In the genomic region with DNA sequence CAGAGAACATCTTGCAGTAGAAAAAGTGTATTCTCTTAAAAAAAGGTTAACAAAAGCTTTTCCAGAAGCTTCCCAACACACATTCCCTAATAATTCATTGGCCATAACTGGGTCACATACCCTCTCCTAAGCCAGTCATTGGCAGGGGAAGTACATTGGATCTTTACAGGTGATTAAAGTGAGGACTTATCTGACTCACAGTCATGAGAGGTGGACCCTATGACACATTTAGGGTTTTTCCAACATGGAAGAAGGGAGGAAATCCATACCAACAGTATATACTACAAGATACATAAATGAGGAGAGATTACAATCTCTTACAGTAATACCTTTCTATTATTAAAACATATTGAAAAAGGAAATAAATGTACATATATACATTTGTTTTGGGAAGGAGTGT, we compare ENCODE assay signal across 24 cellular contexts.
"Had no signal": no experiment of that assay in that cellular context is flagged by ENCODE, and none has a peak within 500 bp of the region (broad histone marks: within the 10 kb centered on the region; RNA-seq: fewer than 3 reads in every experiment).

No MANE protein-coding gene starts in this region.

- H3K4me1 ChIP-seq: gastrocnemius medialis, parathyroid adenoma, right atrium auricular region, testis, tibial artery had no signal

- ATAC-seq: gastrocnemius medialis; left lobe of liver; mucosa of descending colon; natural killer cell treated with Interleukin-12 subunit alpha and Interleukin-12 subunit beta and Interleukin-15 and Interleukin-18, amount 100 ng/mL, for 72 hours; sciatic nerve; stimulated activated memory B cell treated with anti-CD40 and anti-IgM and Interleukin-4, amounts not matched to agents 10 μg/mL and 1 μg/mL and 100 μg/mL, for 72 hours; stimulated activated naive CD8-positive, alpha-beta T cell treated with anti-CD3 and anti-CD28 coated beads, Interleukin-15, Interleukin-2, amounts not matched to agents 100 U/mL and 50 U/mL, for 24 hours had no signal

- H2AFZ ChIP-seq: parathyroid adenoma had no signal

- H3K27ac ChIP-seq: coronary artery, gastrocnemius medialis, neutrophil, parathyroid adenoma, right atrium auricular region, testis, tibial artery had no signal

- H3K36me3 ChIP-seq: gastrocnemius medialis, neutrophil, right atrium auricular region, tibial artery had no signal

- H3K27me3 ChIP-seq: gastrocnemius medialis, neutrophil, right atrium auricular region, testis, tibial artery had no signal

- H3K9me3 ChIP-seq: gastrocnemius medialis, mucosa of descending colon, neutrophil, right atrium auricular region, testis, tibial artery had no signal

- DNase-seq: dermis blood vessel endothelial cell; effector memory CD4-positive, alpha-beta T cell; gastrocnemius medialis; head of caudate nucleus; mesenchymal stem cell; mucosa of descending colon; naive B cell; stimulated activated CD4-positive, alpha-beta T cell treated with anti-CD3 and anti-CD28 coated beads, Interleukin-4, amount 100 ng/mL, for 4 hours; stimulated activated naive CD8-positive, alpha-beta T cell treated with anti-CD3 and anti-CD28 coated beads, Interleukin-15, Interleukin-2, amounts not matched to agents 100 U/mL and 50 U/mL, for 24 hours; substantia nigra; testis; tibial artery had no signal

- H3K4me3 ChIP-seq: coronary artery, gastrocnemius medialis, lung, mucosa of descending colon, right atrium auricular region, smooth muscle cell, testis, tibial artery had no signal

- H3K4me2 ChIP-seq: smooth muscle cell had no signal

- FAIRE-seq: endothelial cell of umbilical vein, keratinocyte had no signal

- H3K9ac ChIP-seq: parathyroid adenoma had no signal

- H3K79me2 ChIP-seq: parathyroid adenoma had no signal
